Comparison of ENCODE assay signal across 8 cellular contexts in the genomic region with DNA sequence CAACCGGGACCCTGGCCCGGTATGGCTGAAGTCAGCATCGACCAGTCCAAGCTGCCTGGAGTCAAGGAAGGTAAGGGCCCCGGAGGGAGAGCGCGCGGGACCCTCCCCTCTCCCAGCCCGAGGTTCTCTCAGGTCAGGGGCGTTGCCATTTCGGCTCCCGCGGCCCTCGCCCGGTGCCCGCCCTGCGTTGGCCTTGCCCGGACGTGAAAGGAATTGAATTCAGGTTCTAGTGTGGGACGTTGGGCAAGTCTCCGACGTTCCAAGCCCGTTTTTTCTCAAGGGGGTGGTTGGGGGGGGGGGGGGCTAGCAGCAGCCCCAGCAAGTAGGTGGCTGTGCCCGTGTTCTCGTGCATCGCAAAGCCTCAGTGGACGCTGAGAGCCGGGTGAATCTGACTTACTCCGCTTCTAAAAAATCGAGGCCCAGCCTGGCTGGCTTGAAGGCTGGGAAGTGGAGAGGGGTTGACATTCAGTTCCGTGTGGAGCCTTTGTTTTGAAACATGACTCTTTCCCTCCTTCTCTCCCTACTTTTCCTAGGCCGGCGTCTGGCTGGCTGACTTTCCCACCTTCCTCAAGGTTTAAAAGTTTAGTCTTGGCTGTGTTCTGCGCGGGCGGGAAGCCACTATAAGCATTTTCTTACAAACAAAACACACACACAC. TPM values are rescaled to one million over a fixed set of nuclear protein-coding genes. Genes with fewer than 3 reads are reported as not detected.
DNase-seq lines count a peak whose midpoint lies in the region; ATAC-seq and TF ChIP-seq lines count a peak whose summit lies in the region.

No MANE protein-coding gene starts in this region.

- H3K27me3 Mint-ChIP-seq in neural crest cell (ENCODE audit: low read depth) = no peaks in the 10 kb centered on the region

- peak overlapping the region; percentile 95 for H3K27ac Mint-ChIP-seq in neural crest cell (ENCODE audit: unreplicated experiment)

- TF ChIP-seq CTCF in A673 (conservative IDR thresholded peaks at IDR 0.05; ENCODE audit: low read depth, low read length) (no peak), GM12864 (IDR thresholded peaks at IDR 0.05; ENCODE audit: low read depth, low read length, missing control alignments) (no peak), foreskin fibroblast (IDR thresholded peaks at IDR 0.05; ENCODE audit: low read depth, low read length) (no peak), neural crest cell (conservative IDR thresholded peaks at IDR 0.05) (no peak)

- H3K9me3 ChIP-seq in A673 (ENCODE audit: low read depth, low read length, poor library complexity, severe bottlenecking) = no peaks in the 10 kb centered on the region

- BruUV-seq in A673 (replicated peaks; lab: Mats Ljungman, UMichigan) = no TSS peak

- H3K36me3 ChIP-seq in A673 (ENCODE audit: insufficient read depth, low read length, poor library complexity, severe bottlenecking) = no peaks in the 10 kb centered on the region

- intact Hi-C loops in A673 (cut with micrococcal nuclease; ENCODE audit: unreplicated experiment) = loop anchor here (5.0 kb wide), 1 partner anchor 53 kb away; no protein-coding TSS in a partner anchor

- H3K4me1 Mint-ChIP-seq in neural crest cell = peaks cover 49% of the 10 kb centered on the region

- H3K36me3 Mint-ChIP-seq in neural crest cell (ENCODE audit: low read depth) = no peaks in the 10 kb centered on the region

- DNase-seq in A673 (ENCODE audit: low spot score) (peak; percentile 69), GM12864 (ENCODE audit: low read depth) (no peak), NCI-H146 treated with DMSO at 0.1 percent for 48 hours (lab: John Stamatoyannopoulos, UW; ENCODE audit: unreplicated experiment) (peak; percentile 61), foreskin fibroblast (peak; percentile 38 to 69), neural crest cell (ENCODE audit: low read depth, low spot score) (peak; percentile 40), OCI-M1 (lab: John Stamatoyannopoulos, UW) (no peak)
- peak; percentile 32 to 40 for DNase-seq in activated T-cell treated with anti-CD3 and anti-CD28 coated beads, Interleukin-2, amount 50 U/mL, for 48 hours

- no peaks in the 10 kb centered on the region for H3K27me3 ChIP-seq in A673 (replicated peaks; ENCODE audit: insufficient read depth, low read depth, low read length, poor library complexity)

- ATAC-seq in HG02642 (IDR thresholded peaks at IDR 0.05; ENCODE audit: poor library complexity, unreplicated experiment) = peak; percentile 45

- no peaks in the 10 kb centered on the region for H3K9me3 Mint-ChIP-seq in neural crest cell

- peak overlapping the region; percentile 93 for H3K27ac ChIP-seq in A673 (ENCODE audit: low read depth, low read length, poor library complexity, severe bottlenecking)

- H3K4me3 ChIP-seq in A673 (ENCODE audit: low read depth, low read length, poor library complexity, severe bottlenecking) = peak overlapping the region; percentile 93
- H3K4me3 ChIP-seq in GM12864 (ENCODE audit: low read depth, low read length) = peak overlapping the region; percentile 86
- peak overlapping the region; percentile 77 to 79 for H3K4me3 ChIP-seq in foreskin fibroblast (ENCODE audit: low read depth in 1 of 2, low read length in 2 of 2)

- peak overlapping the region; percentile 94 for H3K4me3 Mint-ChIP-seq in neural crest cell

- H3K4me1 ChIP-seq in A673 (ENCODE audit: insufficient read depth, low read length, poor library complexity, severe bottlenecking) = peaks cover 33% of the 10 kb centered on the region

- CTCF ChIA-PET in A673 (lab: Charles Lee) = no interaction called here

- POLR2A ChIA-PET in A673 (lab: Charles Lee; ENCODE audit: low non-redundant PET) = interaction anchor here (0.6 to 0.7 kb wide), 3 partner anchors 38 to 112 kb away, joined by 3 to 5 read pairs (median 4); no protein-coding TSS in a partner anchor

RNA-seq across cellular contexts. Expression of gene UTS2B, which starts 0.5 kb away (rescaled TPM):
- total RNA-seq in A673 (2021) (2.4 and 4.7 TPM in 2 replicates), neural crest cell (0.70 and 0.96 TPM in 2 replicates)

RNA-seq across cellular contexts. Expression of gene CCDC50, which starts 0.6 kb away (rescaled TPM):
- total RNA-seq in A673 (2021) (77.2 and 77.7 TPM in 2 replicates), neural crest cell (48.2 and 48.4 TPM in 2 replicates)

Comparison
In these comparisons a context has a peak if more than half of its experiments do, and no peak if none do; other contexts are left out.
1. DNase-seq: peak in A673 (single experiment), NCI-H146 treated with DMSO at 0.1 percent for 48 hours (single experiment), activated T-cell treated with anti-CD3 and anti-CD28 coated beads, Interleukin-2, amount 50 U/mL, for 48 hours (2 of 2), foreskin fibroblast (2 of 2) and neural crest cell (single experiment); none in GM12864 (single experiment) and OCI-M1 (single experiment).
2. Peak in every context shown above with its lines, with median percentiles within 50 percentile points of each other: H3K4me3 ChIP-seq.